ENCODE assay signal across 1 cellular context in the genomic region with DNA sequence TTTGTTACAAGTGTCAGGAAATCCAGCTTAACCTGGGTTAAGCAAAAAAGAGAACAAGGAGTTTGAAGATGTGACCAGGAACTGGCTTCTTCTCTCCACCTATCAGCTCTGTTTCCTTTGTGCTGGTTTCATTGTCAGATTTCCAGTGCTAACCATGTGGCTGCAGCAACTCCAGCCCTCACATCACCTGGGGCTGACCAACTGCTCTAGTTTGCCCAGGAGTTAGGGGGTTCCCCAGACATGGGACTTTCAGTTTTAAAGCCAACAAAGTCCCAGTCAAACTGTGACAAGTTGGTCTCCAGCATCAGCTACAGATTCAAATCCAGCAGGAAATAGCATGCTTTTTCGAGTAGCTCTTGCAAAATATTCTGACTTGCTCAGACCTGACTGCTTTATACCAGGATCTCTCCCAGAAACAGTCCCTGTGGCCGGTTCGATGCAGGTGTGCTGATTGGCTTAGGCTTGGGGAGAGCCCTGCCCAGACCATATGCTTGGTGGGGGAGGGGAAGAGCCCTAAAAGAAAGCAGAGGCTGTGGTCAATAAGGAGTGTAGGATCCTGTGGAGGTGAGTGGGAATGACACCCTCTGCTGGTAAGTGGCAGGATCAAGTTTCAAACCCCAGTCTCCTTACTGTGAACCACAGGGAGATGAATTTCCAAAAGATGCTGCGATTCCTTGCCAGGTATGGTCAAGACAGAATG.
TF ChIP-seq lines count a peak whose summit lies in the region.

No MANE protein-coding gene starts in this region.

TF ChIP-seq in HepG2, 621 proteins besides CTCF, POLR2A, EP300 and RAD21 (continues in another document):
- TF ChIP-seq, protein P1, sequence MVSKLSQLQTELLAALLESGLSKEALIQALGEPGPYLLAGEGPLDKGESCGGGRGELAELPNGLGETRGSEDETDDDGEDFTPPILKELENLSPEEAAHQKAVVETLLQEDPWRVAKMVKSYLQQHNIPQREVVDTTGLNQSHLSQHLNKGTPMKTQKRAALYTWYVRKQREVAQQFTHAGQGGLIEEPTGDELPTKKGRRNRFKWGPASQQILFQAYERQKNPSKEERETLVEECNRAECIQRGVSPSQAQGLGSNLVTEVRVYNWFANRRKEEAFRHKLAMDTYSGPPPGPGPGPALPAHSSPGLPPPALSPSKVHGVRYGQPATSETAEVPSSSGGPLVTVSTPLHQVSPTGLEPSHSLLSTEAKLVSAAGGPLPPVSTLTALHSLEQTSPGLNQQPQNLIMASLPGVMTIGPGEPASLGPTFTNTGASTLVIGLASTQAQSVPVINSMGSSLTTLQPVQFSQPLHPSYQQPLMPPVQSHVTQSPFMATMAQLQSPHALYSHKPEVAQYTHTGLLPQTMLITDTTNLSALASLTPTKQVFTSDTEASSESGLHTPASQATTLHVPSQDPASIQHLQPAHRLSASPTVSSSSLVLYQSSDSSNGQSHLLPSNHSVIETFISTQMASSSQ (IDR thresholded peaks at IDR 0.05; ENCODE audit: low read depth) = no peak
- TF ChIP-seq, protein P1 (CRISPR knock-in tag; IDR thresholded peaks at IDR 0.05; ENCODE audit: borderline replicate concordance) = no peak
- TF ChIP-seq ZNF281 (CRISPR knock-in tag; IDR thresholded peaks at IDR 0.05; ENCODE audit: borderline replicate concordance) (peak; percentile 88), ZNF609 (CRISPR knock-in tag; IDR thresholded peaks at IDR 0.05; ENCODE audit: borderline replicate concordance) (no peak), GATA4 (IDR thresholded peaks at IDR 0.05; ENCODE audit: borderline replicate concordance, low read depth) (no peak), FOXP4 (CRISPR knock-in tag; IDR thresholded peaks at IDR 0.05) (no peak), ZNF547 (CRISPR knock-in tag; IDR thresholded peaks at IDR 0.05) (no peak), ZBTB4 (CRISPR knock-in tag; IDR thresholded peaks at IDR 0.05; ENCODE audit: borderline replicate concordance) (no peak), ZNF747 (CRISPR knock-in tag; IDR thresholded peaks at IDR 0.05; ENCODE audit: borderline replicate concordance) (no peak), ELF3 (CRISPR knock-in tag; IDR thresholded peaks at IDR 0.05) (0 out of 2 replicates have a peak, but pooled peaks have one; percentile 14), ZNF142 (CRISPR knock-in tag; IDR thresholded peaks at IDR 0.05) (no peak), RFX1 (IDR thresholded peaks at IDR 0.05) (no peak), SMC3 (IDR thresholded peaks at IDR 0.05; ENCODE audit: low read length) (peak; percentile 87), FOXA3 (CRISPR knock-in tag; IDR thresholded peaks at IDR 0.05) (peak; percentile 41; the same call in 1 of the 2 replicates), RXRB (CRISPR knock-in tag; IDR thresholded peaks at IDR 0.05; ENCODE audit: borderline replicate concordance) (no peak), ZFP41 (CRISPR knock-in tag; IDR thresholded peaks at IDR 0.05; ENCODE audit: borderline replicate concordance) (no peak), ZSCAN30 (CRISPR knock-in tag; IDR thresholded peaks at IDR 0.05) (no peak)
- TF ChIP-seq, protein P2, sequence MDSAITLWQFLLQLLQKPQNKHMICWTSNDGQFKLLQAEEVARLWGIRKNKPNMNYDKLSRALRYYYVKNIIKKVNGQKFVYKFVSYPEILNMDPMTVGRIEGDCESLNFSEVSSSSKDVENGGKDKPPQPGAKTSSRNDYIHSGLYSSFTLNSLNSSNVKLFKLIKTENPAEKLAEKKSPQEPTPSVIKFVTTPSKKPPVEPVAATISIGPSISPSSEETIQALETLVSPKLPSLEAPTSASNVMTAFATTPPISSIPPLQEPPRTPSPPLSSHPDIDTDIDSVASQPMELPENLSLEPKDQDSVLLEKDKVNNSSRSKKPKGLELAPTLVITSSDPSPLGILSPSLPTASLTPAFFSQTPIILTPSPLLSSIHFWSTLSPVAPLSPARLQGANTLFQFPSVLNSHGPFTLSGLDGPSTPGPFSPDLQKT (CRISPR knock-in tag; IDR thresholded peaks at IDR 0.05; ENCODE audit: borderline replicate concordance) = no peak
